10 cellular contexts compared by ENCODE assay signal in the genomic region with DNA sequence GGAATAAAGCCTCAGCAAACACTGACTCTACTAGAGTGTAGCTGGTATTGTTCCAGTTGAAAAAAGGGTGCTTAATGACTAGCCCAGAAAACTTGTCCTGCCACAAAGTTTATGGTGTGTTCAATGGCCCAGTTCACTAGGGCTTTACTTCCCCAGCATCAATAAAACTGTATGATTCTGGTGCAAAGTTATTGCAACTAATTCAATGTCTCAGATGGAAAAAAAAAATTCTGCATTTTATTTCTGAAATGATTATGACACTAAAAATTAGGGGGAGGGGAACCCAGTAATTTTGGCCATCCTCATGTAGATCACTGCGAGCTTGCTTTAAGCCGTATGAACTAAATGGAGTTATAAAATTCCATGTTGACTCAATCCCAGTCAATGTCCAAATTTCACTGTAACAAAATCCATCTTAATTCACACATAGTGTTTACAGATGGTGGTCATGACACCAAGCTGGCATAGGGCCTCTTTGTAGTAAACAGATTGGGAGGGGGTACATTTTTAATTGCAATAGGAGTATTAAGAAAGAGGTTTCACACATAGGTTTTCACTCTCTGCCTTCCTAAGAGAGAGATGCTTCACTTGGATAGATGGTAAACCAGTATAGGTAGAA. TPM values are rescaled to one million over a fixed set of nuclear protein-coding genes. Genes with fewer than 3 reads are reported as not detected.
DNase-seq lines count a peak whose midpoint lies in the region; ATAC-seq, FAIRE-seq and TF ChIP-seq lines count a peak whose summit lies in the region.
"Had no signal": no experiment of that assay in that cellular context is flagged by ENCODE, and none has a peak within 500 bp of the region (broad histone marks: within the 10 kb centered on the region; RNA-seq: fewer than 3 reads in every experiment).

No MANE protein-coding gene starts in this region.

- no peaks in the 10 kb centered on the region for H3K36me3 ChIP-seq in CD4-positive, alpha-beta memory T cell (ENCODE audit: insufficient read depth, low read length)
- H3K36me3 ChIP-seq in colonic mucosa = no peaks in the 10 kb centered on the region
- H3K36me3 ChIP-seq: neural progenitor cell had no signal

- no peaks in the 10 kb centered on the region for H3K9me3 ChIP-seq in CD4-positive, alpha-beta memory T cell (ENCODE audit: control insufficient read depth in 1 of 2, low read length in 2 of 2)
- H3K9me3 ChIP-seq in colonic mucosa = no peaks in the 10 kb centered on the region

- no peaks in the 10 kb centered on the region for H3K36me3 Mint-ChIP-seq in CD4-positive, alpha-beta memory T cell
- peaks cover 0 to 3% (median 0%) of the 10 kb centered on the region in 3 donors for H3K36me3 Mint-ChIP-seq in naive thymus-derived CD8-positive, alpha-beta T cell
- H3K36me3 Mint-ChIP-seq: neural progenitor cell had no signal

- CTCF ChIA-PET in CD4-positive, alpha-beta memory T cell (lab: Charles Lee; ENCODE audit: partially characterized antibody) = no interaction called here

- no peaks in the 10 kb centered on the region for H3K27me3 Mint-ChIP-seq in CD4-positive, alpha-beta memory T cell
- H3K27me3 Mint-ChIP-seq in naive thymus-derived CD8-positive, alpha-beta T cell = no peaks in the 10 kb centered on the region

- peaks cover 0 to 2% (median 0%) of the 10 kb centered on the region in 8 donors for H3K9me3 Mint-ChIP-seq in CD4-positive, alpha-beta memory T cell
- H3K9me3 Mint-ChIP-seq in naive thymus-derived CD8-positive, alpha-beta T cell = no peaks in the 10 kb centered on the region
- H3K9me3 Mint-ChIP-seq: neural progenitor cell had no signal

- peaks cover 8% of the 10 kb centered on the region for H3K4me1 ChIP-seq in CD4-positive, alpha-beta memory T cell (ENCODE audit: insufficient read depth, low read length)
- no peaks in the 10 kb centered on the region for H3K4me1 ChIP-seq in colonic mucosa

- H3K27ac ChIP-seq in CD4-positive, alpha-beta memory T cell (ENCODE audit: low read depth, low read length) = no peak overlapping the region
- H3K27ac ChIP-seq in colonic mucosa = peak overlapping the region; percentile 74
- H3K27ac ChIP-seq: neural progenitor cell had no signal

- TF ChIP-seq CTCF in colonic mucosa (IDR thresholded peaks at IDR 0.05) = no peak

- POLR2A ChIA-PET in CD4-positive, alpha-beta memory T cell (lab: Charles Lee; ENCODE audit: partially characterized antibody) = no interaction called here
- POLR2A ChIA-PET in naive thymus-derived CD8-positive, alpha-beta T cell (lab: Charles Lee) = interaction anchor here (0.7 kb wide), 1 partner anchor 10 kb away, joined by 3 read pairs; no protein-coding TSS in a partner anchor

- intact Hi-C loops in CD4-positive, alpha-beta memory T cell (cut with micrococcal nuclease) = no loop called here
- intact Hi-C loops in colonic mucosa (cut with DNase I) = no loop called here

- H3K27me3 ChIP-seq in CD4-positive, alpha-beta memory T cell (ENCODE audit: insufficient read depth, low read length) = no peaks in the 10 kb centered on the region
- H3K27me3 ChIP-seq in colonic mucosa = no peaks in the 10 kb centered on the region
- H3K27me3 ChIP-seq: neural progenitor cell had no signal

- peak overlapping the region in 2 of 7 donors; percentile 32 to 42 for H3K27ac Mint-ChIP-seq in CD4-positive, alpha-beta memory T cell
- H3K27ac Mint-ChIP-seq in naive thymus-derived CD8-positive, alpha-beta T cell = peak overlapping the region in 8 of 10 donors; percentile 13 to 90 (median 79)
- H3K27ac Mint-ChIP-seq: neural progenitor cell had no signal

- peak overlapping the region in 1 of 2 donors; percentile 36 for H3K4me3 ChIP-seq in CD4-positive, alpha-beta memory T cell (ENCODE audit: low read length in 2 of 2)
- no peak overlapping the region for H3K4me3 ChIP-seq in colonic mucosa
- H3K4me3 ChIP-seq: GM12878, neural progenitor cell had no signal

- no peak for ATAC-seq in naive thymus-derived CD8-positive, alpha-beta T cell
- no peak for ATAC-seq in HG03280 (IDR thresholded peaks at IDR 0.05; ENCODE audit: unreplicated experiment)
- ATAC-seq: GM12878 had no signal

- DNase-seq in CD4-positive, alpha-beta memory T cell = no peak
- DNase-seq in GM19239 (ENCODE audit: insufficient read length, low spot score) = no peak
- no peak for DNase-seq in colonic mucosa
- no peak for DNase-seq in naive thymus-derived CD8-positive, alpha-beta T cell
- DNase-seq in stimulated activated CD4-positive, alpha-beta T cell treated with anti-CD3 and anti-CD28 coated beads, Interleukin-2, amount 100 ng/mL, for 24 hours = no peak
- no peak for DNase-seq in G401 (ENCODE audit: low spot score)

- in situ Hi-C loops in G401 (cut with HindIII; ENCODE audit: low sequenced_read_pairs) = no loop called here

- FAIRE-seq in GM19239 (lab: Jason Lieb, UNC) = peak; percentile 23
- FAIRE-seq: GM12878, TTC549 had no signal

- H3K9ac ChIP-seq in colonic mucosa (ENCODE audit: low read depth in 2 of 2, low read length in 2 of 2) = no peak overlapping the region
- H3K9ac ChIP-seq: neural progenitor cell had no signal

- peaks cover 9 to 13% (median 10%) of the 10 kb centered on the region in 4 donors for H3K4me1 Mint-ChIP-seq in CD4-positive, alpha-beta memory T cell
- peaks cover 11 to 29% (median 19%) of the 10 kb centered on the region in 4 donors for H3K4me1 Mint-ChIP-seq in naive thymus-derived CD8-positive, alpha-beta T cell
- H3K4me1 Mint-ChIP-seq: neural progenitor cell had no signal

- peak overlapping the region; percentile 76 to 87 (median 81) for H3K4me3 Mint-ChIP-seq in CD4-positive, alpha-beta memory T cell
- H3K4me3 Mint-ChIP-seq in naive thymus-derived CD8-positive, alpha-beta T cell = peak overlapping the region; percentile 70 to 89 (median 80)
- H3K4me3 Mint-ChIP-seq: neural progenitor cell had no signal

RNA-seq across cellular contexts. Expression of a gene that starts 41.2 kb away (rescaled TPM):
- total RNA-seq in CD4-positive, alpha-beta memory T cell = under 1 TPM; 0.47 to 0.61 TPM
- 1 to 10 TPM in 1 of 2 donors, not detected in 1; 1.5 TPM for polyA plus RNA-seq in CD4-positive, alpha-beta memory T cell
- 100 to 1,000 TPM in 1 of 2 donors, 10 to 100 TPM in 1; 94.1 to 117 TPM for total RNA-seq in colonic mucosa
- 1 to 10 TPM; 6.7 to 7.5 TPM for total RNA-seq in naive thymus-derived CD8-positive, alpha-beta T cell
- polyA plus RNA-seq in naive thymus-derived CD8-positive, alpha-beta T cell = 1 to 10 TPM; 3.7 to 6.3 (median 6.1) TPM
- not detected in 2 replicates for total RNA-seq in G401 (2014; rRNA removed; shearing (Covaris generic))

Comparison
In these comparisons a context has a peak if more than half of its experiments do, and no peak if none do; other contexts are left out.
1. RNA of a gene that starts 41.2 kb away (total RNA-seq): 94.1 to 117 TPM in colonic mucosa; 6.7 to 7.5 TPM in naive thymus-derived CD8-positive, alpha-beta T cell, 0.47 to 0.61 TPM in CD4-positive, alpha-beta memory T cell and not detected in G401; every median in the first group is over 10 times any median in the second.